Comparison of ENCODE assay signal across 8 cellular contexts in the genomic region with DNA sequence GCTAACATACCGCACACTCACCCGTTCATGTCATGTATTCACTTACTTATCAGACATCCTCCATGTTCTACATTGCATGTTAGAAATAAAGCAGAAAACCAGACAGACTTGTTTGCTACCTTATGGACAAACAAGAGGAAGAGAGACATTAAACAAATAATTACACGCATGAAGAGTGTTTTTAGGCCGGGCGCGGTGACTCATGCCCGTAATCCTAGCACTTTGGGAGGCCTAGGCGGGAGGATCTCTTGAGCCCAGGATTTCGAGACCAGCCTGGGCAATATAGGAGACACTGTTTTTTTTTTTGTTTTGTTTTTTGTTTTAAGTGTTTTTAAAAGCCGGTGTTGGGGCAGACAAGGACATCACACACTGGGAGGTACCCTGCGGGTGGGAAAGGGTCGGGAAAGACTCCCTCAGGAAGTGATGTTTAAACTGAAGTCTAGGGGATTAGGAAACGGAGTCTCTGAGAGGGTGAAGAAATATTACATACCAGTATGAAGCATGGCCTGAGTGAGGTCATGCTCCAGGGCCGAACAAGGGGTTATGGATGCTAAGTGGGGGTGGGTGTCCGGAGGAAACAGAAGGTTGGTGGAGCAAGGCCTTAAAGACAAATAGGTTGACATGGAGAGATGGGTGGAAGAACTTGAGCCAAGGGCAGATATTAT.
A peak's percentile ranks its signal among the peaks of the same experiment; 100 is the strongest.
DNase-seq lines count a peak whose midpoint lies in the region; ATAC-seq and TF ChIP-seq lines count a peak whose summit lies in the region.

No MANE protein-coding gene starts in this region.

- H3K4me3 ChIP-seq in tibial artery, result no peak overlapping the region

- H3K36me3 Mint-ChIP-seq in activated T-cell treated with anti-CD3 and anti-CD28 coated beads, Interleukin-2, amount 50 U/mL, for 24 hours (ENCODE audit: low read depth), result peaks cover 16% of the 10 kb centered on the region
- no peaks in the 10 kb centered on the region for H3K36me3 Mint-ChIP-seq in activated naive CD8-positive, alpha-beta T cell treated with anti-CD3 and anti-CD28 coated beads, Interleukin-2, amount 50 U/mL, for 24 hours (ENCODE audit: low read depth)

- peaks cover 68% of the 10 kb centered on the region for H3K4me1 Mint-ChIP-seq in activated T-cell treated with anti-CD3 and anti-CD28 coated beads, Interleukin-2, amount 50 U/mL, for 24 hours (ENCODE audit: low read depth)
- H3K4me1 Mint-ChIP-seq in activated naive CD8-positive, alpha-beta T cell treated with anti-CD3 and anti-CD28 coated beads, Interleukin-2, amount 50 U/mL, for 24 hours, result peaks cover 67% of the 10 kb centered on the region

- H3K27me3 Mint-ChIP-seq in activated T-cell treated with anti-CD3 and anti-CD28 coated beads, Interleukin-2, amount 50 U/mL, for 24 hours, result no peaks in the 10 kb centered on the region
- H3K27me3 Mint-ChIP-seq in activated naive CD8-positive, alpha-beta T cell treated with anti-CD3 and anti-CD28 coated beads, Interleukin-2, amount 50 U/mL, for 24 hours, result no peaks in the 10 kb centered on the region

- peak overlapping the region; percentile 99 for H3K27ac Mint-ChIP-seq in activated T-cell treated with anti-CD3 and anti-CD28 coated beads, Interleukin-2, amount 50 U/mL, for 24 hours
- peak overlapping the region; percentile 98 for H3K27ac Mint-ChIP-seq in activated naive CD8-positive, alpha-beta T cell treated with anti-CD3 and anti-CD28 coated beads, Interleukin-2, amount 50 U/mL, for 24 hours

- intact Hi-C loops in tibial artery (cut with DNase I; ENCODE audit: low total_unique reads), result loop anchor here (5.0 kb wide), 1 partner anchor 95 kb away; a partner anchor contains a TSS

- no peak for DNase-seq in activated T-cell treated with anti-CD3 and anti-CD28 coated beads, Interleukin-2, amount 50 U/mL, for 24 hours
- DNase-seq in activated T-cell treated with anti-CD3 and anti-CD28 coated beads, Interleukin-2, amount 50 U/mL, for 48 hours, result no peak
- no peak for DNase-seq in activated naive CD8-positive, alpha-beta T cell treated with anti-CD3 and anti-CD28 coated beads, Interleukin-2, amount 50 U/mL, for 24 hours
- DNase-seq in kidney tubule cell (ENCODE audit: low spot score) (peak; percentile 40), tibial artery (no peak), GM20000 (ENCODE audit: low spot score) (no peak)
- DNase-seq in stimulated activated CD4-positive, alpha-beta T cell treated with anti-CD3 and anti-CD28 coated beads, Interleukin-12 subunit alpha, Interleukin-12 subunit beta, amount 100 ng/mL, for 4 hours, result no peak

- H3K36me3 ChIP-seq in tibial artery, result no peaks in the 10 kb centered on the region

- H3K4me1 ChIP-seq in tibial artery, result peaks cover 0 to 47% (median 38%) of the 10 kb centered on the region in 4 donors

- TF ChIP-seq CTCF in tibial artery (IDR thresholded peaks at IDR 0.05), result no peak
- TF ChIP-seq CTCF in GM20000 (IDR thresholded peaks at IDR 0.05; ENCODE audit: extremely low read depth, missing control alignments), result no peak

- H3K4me3 Mint-ChIP-seq in activated T-cell treated with anti-CD3 and anti-CD28 coated beads, Interleukin-2, amount 50 U/mL, for 24 hours, result peak overlapping the region; percentile 66
- peak overlapping the region; percentile 82 for H3K4me3 Mint-ChIP-seq in activated naive CD8-positive, alpha-beta T cell treated with anti-CD3 and anti-CD28 coated beads, Interleukin-2, amount 50 U/mL, for 24 hours

- H3K9me3 Mint-ChIP-seq in activated T-cell treated with anti-CD3 and anti-CD28 coated beads, Interleukin-2, amount 50 U/mL, for 24 hours, result no peaks in the 10 kb centered on the region
- no peaks in the 10 kb centered on the region for H3K9me3 Mint-ChIP-seq in activated naive CD8-positive, alpha-beta T cell treated with anti-CD3 and anti-CD28 coated beads, Interleukin-2, amount 50 U/mL, for 24 hours

- H3K27ac ChIP-seq in tibial artery, result peak overlapping the region; percentile 89 to 98

- H3K9me3 ChIP-seq in tibial artery, result no peaks in the 10 kb centered on the region

- H3K27me3 ChIP-seq in tibial artery, result peaks cover 0 to 7% of the 10 kb centered on the region in 2 donors

- no peak for ATAC-seq in activated naive CD8-positive, alpha-beta T cell treated with anti-CD3 and anti-CD28 coated beads, Interleukin-2, amount 50 U/mL, for 24 hours
- no peak for ATAC-seq in HG02852 (IDR thresholded peaks at IDR 0.05; ENCODE audit: unreplicated experiment)
